9 cellular contexts compared by ENCODE assay signal in genomic region chr6:138795809-138796469, GRCh38. TPM values are rescaled to one million over a fixed set of nuclear protein-coding genes. Genes with fewer than 3 reads are reported as not detected.
DNase-seq lines count a peak whose midpoint lies in the region; ATAC-seq and TF ChIP-seq lines count a peak whose summit lies in the region.
"Had no signal": no experiment of that assay in that cellular context is flagged by ENCODE, and none has a peak within 500 bp of the region (broad histone marks: within the 10 kb centered on the region; RNA-seq: fewer than 3 reads in every experiment).

Gene ECT2L, plus strand, starts transcription at chr6:138796087. Its CDS starts 17,188 bp downstream, at chr6:138813275.

- no peaks in the 10 kb centered on the region for H3K36me3 ChIP-seq in fibroblast of lung (ENCODE audit: control insufficient read depth, insufficient read depth, low read length)
- peaks cover 18% of the 10 kb centered on the region for H3K36me3 ChIP-seq in muscle layer of colon (ENCODE audit: insufficient read depth, low read length)
- H3K36me3 ChIP-seq in aorta (ENCODE audit: control insufficient read depth in 1 of 2, insufficient read depth in 2 of 2, low read length in 1 of 2): no peaks in the 10 kb centered on the region

- H3K27me3 Mint-ChIP-seq in natural killer cell (ENCODE audit: low read depth in 2 of 2): peaks cover 3 to 18% of the 10 kb centered on the region in 2 donors
- peaks cover 6 to 11% of the 10 kb centered on the region in 2 donors for H3K27me3 Mint-ChIP-seq in natural killer cell treated with Interleukin-12 subunit alpha and Interleukin-12 subunit beta and Interleukin-15 and Interleukin-18, amount 100 ng/mL, for 72 hours

- peaks cover 11% of the 10 kb centered on the region for H3K36me3 Mint-ChIP-seq in natural killer cell
- H3K36me3 Mint-ChIP-seq in natural killer cell treated with Interleukin-12 subunit alpha and Interleukin-12 subunit beta and Interleukin-15 and Interleukin-18, amount 100 ng/mL, for 72 hours: peaks cover 6% of the 10 kb centered on the region

- H2AFZ ChIP-seq in fibroblast of lung (ENCODE audit: low read length): peak within 1 kb of the TSS; percentile 79

- no peaks in the 10 kb centered on the region for H3K4me1 Mint-ChIP-seq in natural killer cell
- no peaks in the 10 kb centered on the region for H3K4me1 Mint-ChIP-seq in natural killer cell treated with Interleukin-12 subunit alpha and Interleukin-12 subunit beta and Interleukin-15 and Interleukin-18, amount 100 ng/mL, for 72 hours (ENCODE audit: low read depth in 2 of 2)

- H3K4me3 ChIP-seq in fibroblast of lung (replicated peaks in 1 of 4; ENCODE audit: control extremely low read depth in 1 of 4, insufficient read depth in 1 of 4, low read depth in 3 of 4, low read length in 4 of 4) (peak within 1 kb of the TSS; percentile 37 to 49 (median 44)), muscle layer of colon (ENCODE audit: low read depth in 1 of 2, low read length in 2 of 2) (peak within 1 kb of the TSS; percentile 33 to 63), aorta (ENCODE audit: low read length in 2 of 2) (peak within 1 kb of the TSS; percentile 1 to 36)
- H3K4me3 ChIP-seq: BLaER1 treated with 17β-estradiol and CSF1 and Interleukin-3, amounts not matched to agents 10 nM and 100 nM had no signal

- ATAC-seq in natural killer cell (peak in 2 of 3 donors; percentile 27 to 45), aorta (ENCODE audit: low FRiP score) (peak; percentile 85), HG03280 (IDR thresholded peaks at IDR 0.05; ENCODE audit: unreplicated experiment) (no peak), HG03139 (IDR thresholded peaks at IDR 0.05; ENCODE audit: unreplicated experiment) (no peak)
- no peak for ATAC-seq in natural killer cell treated with Interleukin-12 subunit alpha and Interleukin-12 subunit beta and Interleukin-15 and Interleukin-18, amount 100 ng/mL, for 72 hours

- H3K9me3 ChIP-seq in fibroblast of lung (ENCODE audit: control insufficient read depth, insufficient read depth, low read depth, low read length) (no peaks in the 10 kb centered on the region), muscle layer of colon (ENCODE audit: low read length) (no peaks in the 10 kb centered on the region), aorta (ENCODE audit: control insufficient read depth, low read length) (no peaks in the 10 kb centered on the region)

- DNase-seq in natural killer cell: no peak
- DNase-seq in natural killer cell treated with Interleukin-12 subunit alpha and Interleukin-12 subunit beta and Interleukin-15 and Interleukin-18, amount 100 ng/mL, for 72 hours (ENCODE audit: low spot score): no peak
- DNase-seq in fibroblast of lung (ENCODE audit: low read depth in 2 of 2): peak; percentile 68 to 69
- DNase-seq in aorta: peak; percentile 83 to 91
- no peak for DNase-seq in midbrain (lab: John Stamatoyannopoulos, UW)

- H3K27ac Mint-ChIP-seq in natural killer cell: no peak within 1 kb of the TSS
- H3K27ac Mint-ChIP-seq in natural killer cell treated with Interleukin-12 subunit alpha and Interleukin-12 subunit beta and Interleukin-15 and Interleukin-18, amount 100 ng/mL, for 72 hours: no peak within 1 kb of the TSS

- H3K27ac ChIP-seq in fibroblast of lung (ENCODE audit: insufficient read depth, low read length) (peak within 1 kb of the TSS; percentile 55), muscle layer of colon (ENCODE audit: low read depth, low read length) (peak within 1 kb of the TSS; percentile 75), aorta (ENCODE audit: low read depth in 1 of 2, low read length in 2 of 2) (no peak within 1 kb of the TSS)
- H3K27ac ChIP-seq: BLaER1 treated with 17β-estradiol and CSF1 and Interleukin-3, amounts not matched to agents 10 nM and 100 nM had no signal

- intact Hi-C loops in natural killer cell (cut with micrococcal nuclease) (no loop called here), aorta (cut with DNase I) (no loop called here)

- 11 to 12% methylated on average over 47 to 48 of the region's 48 CpGs for WGBS in aorta, 2 donors

- peak within 1 kb of the TSS; percentile 58 for H3K9ac ChIP-seq in fibroblast of lung (ENCODE audit: insufficient read depth, low read length)
- peak within 1 kb of the TSS; percentile 74 for H3K9ac ChIP-seq in muscle layer of colon (ENCODE audit: low read length)
- H3K9ac ChIP-seq: BLaER1 treated with 17β-estradiol and CSF1 and Interleukin-3, amounts not matched to agents 10 nM and 100 nM had no signal

- TF ChIP-seq CTCF in natural killer cell (IDR thresholded peaks at IDR 0.05) (no peak), fibroblast of lung (conservative IDR thresholded peaks at IDR 0.05 in 1 of 2, IDR thresholded peaks at IDR 0.05 in 1 of 2; ENCODE audit: low read depth in 1 of 2, low read length in 2 of 2) (no peak)

- H3K27me3 ChIP-seq in fibroblast of lung (ENCODE audit: control insufficient read depth, insufficient read depth, low read length): no peaks in the 10 kb centered on the region
- H3K27me3 ChIP-seq in muscle layer of colon (ENCODE audit: control insufficient read depth in 1 of 2, insufficient read depth in 2 of 2, low read length in 2 of 2): no peaks in the 10 kb centered on the region
- H3K27me3 ChIP-seq in aorta (ENCODE audit: control insufficient read depth in 1 of 2, insufficient read depth in 2 of 2, low read length in 1 of 2): no peaks in the 10 kb centered on the region
- H3K27me3 ChIP-seq: BLaER1 treated with 17β-estradiol and CSF1 and Interleukin-3, amounts not matched to agents 10 nM and 100 nM had no signal

- no peaks in the 10 kb centered on the region for H4K20me1 ChIP-seq in fibroblast of lung (ENCODE audit: control insufficient read depth, extremely low read depth, insufficient read depth, low read length)
- H4K20me1 ChIP-seq: BLaER1 treated with 17β-estradiol and CSF1 and Interleukin-3, amounts not matched to agents 10 nM and 100 nM had no signal

- H3K4me2 ChIP-seq in fibroblast of lung (ENCODE audit: extremely low read depth, insufficient read depth, low read length): peak within 1 kb of the TSS; percentile 87
- H3K4me2 ChIP-seq: BLaER1 treated with 17β-estradiol and CSF1 and Interleukin-3, amounts not matched to agents 10 nM and 100 nM had no signal

- no peaks in the 10 kb centered on the region for H3K4me1 ChIP-seq in fibroblast of lung (ENCODE audit: control insufficient read depth, extremely low read depth, insufficient read depth, low read length)
- peaks cover 9% of the 10 kb centered on the region for H3K4me1 ChIP-seq in muscle layer of colon (ENCODE audit: insufficient read depth, low read length)
- H3K4me1 ChIP-seq in aorta (ENCODE audit: control insufficient read depth in 1 of 2, insufficient read depth in 2 of 2, low read length in 2 of 2): no peaks in the 10 kb centered on the region
- H3K4me1 ChIP-seq: BLaER1 treated with 17β-estradiol and CSF1 and Interleukin-3, amounts not matched to agents 10 nM and 100 nM had no signal

- H3K79me2 ChIP-seq in fibroblast of lung (ENCODE audit: control insufficient read depth, insufficient read depth, low read length): no peaks in the 10 kb centered on the region

- H3K4me3 Mint-ChIP-seq in natural killer cell: no peak within 1 kb of the TSS
- no peak within 1 kb of the TSS for H3K4me3 Mint-ChIP-seq in natural killer cell treated with Interleukin-12 subunit alpha and Interleukin-12 subunit beta and Interleukin-15 and Interleukin-18, amount 100 ng/mL, for 72 hours

- H3K9me3 Mint-ChIP-seq in natural killer cell: no peaks in the 10 kb centered on the region
- H3K9me3 Mint-ChIP-seq in natural killer cell treated with Interleukin-12 subunit alpha and Interleukin-12 subunit beta and Interleukin-15 and Interleukin-18, amount 100 ng/mL, for 72 hours: no peaks in the 10 kb centered on the region

RNA-seq across cellular contexts. Expression of gene ECT2L, which starts in this region (rescaled TPM):
- under 1 TPM in 1 of 3 donors, not detected in 2; 0.12 TPM for total RNA-seq in natural killer cell
- not detected for total RNA-seq in natural killer cell treated with Interleukin-12 subunit alpha and Interleukin-12 subunit beta and Interleukin-15 and Interleukin-18, amount 100 ng/mL, for 72 hours
- under 0.01 and 0.17 TPM in 2 replicates for total RNA-seq in fibroblast of lung
- polyA plus RNA-seq in fibroblast of lung: not detected in 2 replicates
- polyA plus RNA-seq in fibroblast of lung (2012): 0.03 TPM in 1 of 2 replicates, not detected in the other
- not detected in 2 replicates for polyA minus RNA-seq in fibroblast of lung (ENCODE audit: low replicate concordance)
- total RNA-seq in aorta: under 1 TPM; 0.19 to 0.30 TPM
- 1 to 10 TPM in 1 of 2 donors, not detected in 1; 2.7 TPM for polyA plus RNA-seq in aorta

Comparison
In these comparisons a context has a peak if more than half of its experiments do, and no peak if none do; other contexts are left out.
1. Peak in ATAC-seq in natural killer cell; RNA of the gene not detected or under 1 TPM.
2. Peak in DNase-seq, H3K4me3 ChIP-seq, H3K27ac ChIP-seq, H3K9ac ChIP-seq and H3K4me2 ChIP-seq in fibroblast of lung; RNA of the gene not detected or under 1 TPM.
3. DNase-seq: peak in aorta (2 of 2); none in natural killer cell (single experiment), natural killer cell treated with Interleukin-12 subunit alpha and Interleukin-12 subunit beta and Interleukin-15 and Interleukin-18, amount 100 ng/mL, for 72 hours (single experiment) and midbrain (single experiment).
4. Peak in every context shown above with its lines, with median percentiles within 50 percentile points of each other: H3K4me3 ChIP-seq.